10 cellular contexts compared by ENCODE assay signal in genomic region chr5:102959055-102959454, GRCh38.
DNase-seq lines count a peak whose midpoint lies in the region; ATAC-seq and TF ChIP-seq lines count a peak whose summit lies in the region.
"Had no signal": no experiment of that assay in that cellular context is flagged by ENCODE, and none has a peak within 500 bp of the region (broad histone marks: within the 10 kb centered on the region; RNA-seq: fewer than 3 reads in every experiment).

No MANE protein-coding gene starts in this region.

- no peak overlapping the region for H3K9ac ChIP-seq in endodermal cell (ENCODE audit: extremely low read depth, low read length, poor library complexity, severe bottlenecking)

- TF ChIP-seq CTCF in heart right ventricle (IDR thresholded peaks at IDR 0.05) = no peak
- TF ChIP-seq CTCF in RWPE2 (IDR thresholded peaks at IDR 0.05; ENCODE audit: poor library complexity, severe bottlenecking) = no peak
- TF ChIP-seq CTCF in foreskin fibroblast (IDR thresholded peaks at IDR 0.05; ENCODE audit: low read depth, low read length) = no peak
- TF ChIP-seq CTCF in endodermal cell (conservative IDR thresholded peaks at IDR 0.05) = no peak

- H3K27ac Mint-ChIP-seq in endodermal cell = no peak overlapping the region
- H3K27ac Mint-ChIP-seq: CD4-positive, CD25-positive, alpha-beta regulatory T cell had no signal

- intact Hi-C loops in heart right ventricle (cut with DNase I) (loop anchor here in 1 of 10 donors (5.0 kb wide), 1 partner anchor 197 kb away; no protein-coding TSS in a partner anchor), Right ventricle myocardium inferior (cut with DNase I) (loop anchor here (10.0 kb wide), 1 partner anchor 264 kb away; no protein-coding TSS in a partner anchor), aorta (cut with DNase I) (loop anchor here in 1 of 2 donors (5.0 kb wide), 1 partner anchor 92 kb away; no protein-coding TSS in a partner anchor)

- H3K36me3 Mint-ChIP-seq in endodermal cell (ENCODE audit: low read depth) = no peaks in the 10 kb centered on the region

- H3K4me3 Mint-ChIP-seq in endodermal cell = no peak overlapping the region
- H3K4me3 Mint-ChIP-seq: CD4-positive, CD25-positive, alpha-beta regulatory T cell had no signal

- H3K4me1 Mint-ChIP-seq in endodermal cell = no peaks in the 10 kb centered on the region

- H3K9me3 Mint-ChIP-seq in endodermal cell = no peaks in the 10 kb centered on the region

- no peak overlapping the region for H3K4me3 ChIP-seq in heart right ventricle
- H3K4me3 ChIP-seq in RWPE2 (ENCODE audit: severe bottlenecking) = no peak overlapping the region
- no peak overlapping the region for H3K4me3 ChIP-seq in foreskin fibroblast (ENCODE audit: low read depth in 1 of 2, low read length in 2 of 2)
- no peak overlapping the region for H3K4me3 ChIP-seq in aorta (ENCODE audit: low read length in 2 of 2)
- H3K4me3 ChIP-seq in endodermal cell (ENCODE audit: low read length) = no peak overlapping the region

- H3K27ac ChIP-seq in heart right ventricle (peak overlapping the region in 8 of 10 donors; percentile 40 to 73 (median 60)), RWPE2 (ENCODE audit: poor library complexity, severe bottlenecking) (peak overlapping the region; percentile 75), aorta (ENCODE audit: low read depth in 1 of 2, low read length in 2 of 2) (no peak overlapping the region), endodermal cell (ENCODE audit: low read depth, low read length) (no peak overlapping the region)

- H3K4me1 ChIP-seq in heart right ventricle = peaks cover 0 to 21% (median 17%) of the 10 kb centered on the region in 9 donors
- H3K4me1 ChIP-seq in RWPE2 (ENCODE audit: insufficient read depth, poor library complexity, severe bottlenecking) = peaks cover 18% of the 10 kb centered on the region
- H3K4me1 ChIP-seq in aorta (ENCODE audit: control insufficient read depth in 1 of 2, insufficient read depth in 2 of 2, low read length in 2 of 2) = peaks cover 0 to 6% of the 10 kb centered on the region in 2 donors
- H3K4me1 ChIP-seq in endodermal cell (ENCODE audit: control insufficient read depth, insufficient read depth, low read length) = no peaks in the 10 kb centered on the region

- 22 to 38% methylated on average over 1 of the region's 1 CpG for whole genome bisulfite sequencing in heart right ventricle, 2 donors
- 3 to 5% methylated on average over 1 of the region's 1 CpG for WGBS in aorta, 2 donors
- WGBS in endodermal cell (ENCODE audit: insufficient coverage in 1 of 2, insufficient read length in 1 of 2), 2 experiments = 88 to 100% methylated on average over 1 of the region's 1 CpG

- DNase-seq in heart right ventricle (no peak), Right ventricle myocardium inferior (ENCODE audit: missing footprints) (no peak), RWPE2 (ENCODE audit: low spot score) (no peak), foreskin fibroblast (peak; percentile 86 to 92), aorta (no peak), endodermal cell (no peak), occipital lobe (lab: John Stamatoyannopoulos, UW) (no peak), NCI-H1694 (lab: John Stamatoyannopoulos, UW) (no peak)
- DNase-seq: activated gamma-delta T cell treated with Interleukin-2 at 50 U/mL for 16 hours had no signal

- no peaks in the 10 kb centered on the region for H3K27me3 ChIP-seq in heart right ventricle
- H3K27me3 ChIP-seq in RWPE2 (ENCODE audit: insufficient read depth, poor library complexity, severe bottlenecking) = no peaks in the 10 kb centered on the region
- no peaks in the 10 kb centered on the region for H3K27me3 ChIP-seq in aorta (ENCODE audit: control insufficient read depth in 1 of 2, insufficient read depth in 2 of 2, low read length in 1 of 2)
- no peaks in the 10 kb centered on the region for H3K27me3 ChIP-seq in endodermal cell (ENCODE audit: control insufficient read depth, insufficient read depth, low read length, poor library complexity, severe bottlenecking)

- ATAC-seq in heart right ventricle (peak; percentile 42 to 87 (median 75)), Right ventricle myocardium inferior (no peak), RWPE2 (ENCODE audit: low read depth) (peak; percentile 100), aorta (ENCODE audit: low FRiP score) (peak; percentile 88)

- H3K36me3 ChIP-seq in heart right ventricle = peaks cover 0 to 82% (median 4%) of the 10 kb centered on the region in 9 donors
- H3K36me3 ChIP-seq in RWPE2 (ENCODE audit: low read depth) = peaks cover 29% of the 10 kb centered on the region
- no peaks in the 10 kb centered on the region for H3K36me3 ChIP-seq in aorta (ENCODE audit: control insufficient read depth in 1 of 2, insufficient read depth in 2 of 2, low read length in 1 of 2)
- H3K36me3 ChIP-seq in endodermal cell (ENCODE audit: control insufficient read depth, insufficient read depth, low read length) = no peaks in the 10 kb centered on the region

- no peaks in the 10 kb centered on the region for H3K27me3 Mint-ChIP-seq in endodermal cell (ENCODE audit: insufficient read depth)
- H3K27me3 Mint-ChIP-seq: CD4-positive, CD25-positive, alpha-beta regulatory T cell had no signal

- H3K9me3 ChIP-seq in heart right ventricle = no peaks in the 10 kb centered on the region
- H3K9me3 ChIP-seq in RWPE2 (ENCODE audit: severe bottlenecking) = no peaks in the 10 kb centered on the region
- no peaks in the 10 kb centered on the region for H3K9me3 ChIP-seq in aorta (ENCODE audit: control insufficient read depth, low read length)
- no peaks in the 10 kb centered on the region for H3K9me3 ChIP-seq in endodermal cell (ENCODE audit: control insufficient read depth, low read length)

Comparison
In these comparisons a context has a peak if more than half of its experiments do, and no peak if none do; other contexts are left out.
1. DNase-seq: peak in foreskin fibroblast (2 of 2); none in heart right ventricle (0 of 2), Right ventricle myocardium inferior (single experiment), RWPE2 (single experiment), aorta (0 of 2), endodermal cell (single experiment), occipital lobe (single experiment) and NCI-H1694 (single experiment).
2. H3K27ac ChIP-seq: peak in heart right ventricle (8 of 10) and RWPE2 (single experiment); none in aorta (0 of 2) and endodermal cell (single experiment).